9 cellular contexts compared by ENCODE assay signal in genomic region chr13:33544308-33544707, GRCh38.
A peak's percentile ranks its signal among the peaks of the same experiment; 100 is the strongest.
DNase-seq lines count a peak whose midpoint lies in the region; ATAC-seq, FAIRE-seq and TF ChIP-seq lines count a peak whose summit lies in the region.
"Had no signal": no experiment of that assay in that cellular context is flagged by ENCODE, and none has a peak within 500 bp of the region (broad histone marks: within the 10 kb centered on the region; RNA-seq: fewer than 3 reads in every experiment).

No MANE protein-coding gene starts in this region.

- no peak for TF ChIP-seq CTCF in A549 (IDR thresholded peaks at IDR 0.05)

- H3K27me3 ChIP-seq in HUES6 (ENCODE audit: control insufficient read depth, insufficient read depth, low read length) (no peaks in the 10 kb centered on the region), muscle layer of duodenum (ENCODE audit: low read depth, low read length) (no peaks in the 10 kb centered on the region)

- H3K4me2 ChIP-seq in A549: peak overlapping the region; percentile 78; the same call in 2 of the 3 replicates

- H3K36me3 ChIP-seq in HUES6 (ENCODE audit: control insufficient read depth, insufficient read depth, low read length): no peaks in the 10 kb centered on the region
- H3K36me3 ChIP-seq in muscle layer of duodenum (ENCODE audit: control insufficient read depth in 1 of 2, insufficient read depth in 2 of 2, low read length in 2 of 2): peaks cover 0 to 12% of the 10 kb centered on the region in 2 donors

- no peak for TF ChIP-seq RAD21 in A549 (conservative IDR thresholded peaks at IDR 0.05 in 1 of 2, IDR thresholded peaks at IDR 0.05 in 1 of 2)

- H3K4me3 ChIP-seq in A549: no peak overlapping the region
- H3K4me3 ChIP-seq in HUES6 (ENCODE audit: low read depth, low read length): peak overlapping the region; percentile 65
- no peak overlapping the region for H3K4me3 ChIP-seq in muscle layer of duodenum (ENCODE audit: low read depth in 1 of 2, low read length in 2 of 2)

- H3K4me1 ChIP-seq in A549 (peaks cover 12% of the 10 kb centered on the region; the same call in 2 of the 3 replicates), HUES6 (ENCODE audit: control insufficient read depth, insufficient read depth, low read length) (peaks cover 29% of the 10 kb centered on the region), muscle layer of duodenum (ENCODE audit: control insufficient read depth in 1 of 2, insufficient read depth in 2 of 2, low read length in 2 of 2) (peaks cover 21 to 22% of the 10 kb centered on the region in 2 donors)

- POLR2A ChIA-PET in A549 (lab: Yijun Ruan, JAX): interaction anchor here (1.9 kb wide), 1 partner anchor 135 kb away, joined by 4 read pairs; no protein-coding TSS in a partner anchor

- ATAC-seq in A549 (no peak), HG03342 (IDR thresholded peaks at IDR 0.05; ENCODE audit: unreplicated experiment) (no peak)

- TF ChIP-seq POLR2A in A549 (IDR thresholded peaks at IDR 0.05; ENCODE audit: low read length): no peak

- CTCF ChIA-PET in A549 (lab: Yijun Ruan, JAX): interaction anchor here (1.8 kb wide), 1 partner anchor 19 kb away, joined by 4 read pairs; no protein-coding TSS in a partner anchor

- H3K9ac ChIP-seq in HUES6 (ENCODE audit: low read length): no peak overlapping the region

- no peak for TF ChIP-seq EP300 in A549 (IDR thresholded peaks at IDR 0.05)

- H3K27ac ChIP-seq in A549 (no peak overlapping the region; a peak in 1 of 6 replicates), HUES6 (ENCODE audit: low read depth, low read length) (no peak overlapping the region), angular gyrus (ENCODE audit: low read depth, low read length) (peak overlapping the region; percentile 97), muscle layer of duodenum (ENCODE audit: low read length) (peak overlapping the region; percentile 100)

- no peak for DNase-seq in A549 (ENCODE audit: low read depth in 1 of 2, low spot score in 1 of 2)
- DNase-seq in stimulated activated CD4-positive, alpha-beta T cell treated with anti-CD3 and anti-CD28 coated beads, Interleukin-12 subunit alpha, Interleukin-12 subunit beta, amount 100 ng/mL, for 4 hours: no peak
- DNase-seq in SIG-M5 treated with dmso at 0.1 percent for 504 hours (lab: John Stamatoyannopoulos, UW; ENCODE audit: unreplicated experiment): no peak
- no peak for DNase-seq in medulla oblongata (ENCODE audit: extremely low spot score)
- DNase-seq: cortex of kidney had no signal

- no peaks in the 10 kb centered on the region for H3K9me3 ChIP-seq in A549
- H3K9me3 ChIP-seq in HUES6 (ENCODE audit: control insufficient read depth, insufficient read depth, low read depth, low read length): no peaks in the 10 kb centered on the region
- H3K9me3 ChIP-seq in muscle layer of duodenum (ENCODE audit: control insufficient read depth in 1 of 2, low read length in 2 of 2): no peaks in the 10 kb centered on the region

- no peak for FAIRE-seq in A549 (lab: Jason Lieb, UNC)

- WGBS in A549 (ENCODE audit: missing lambda C conversion rate): 85% methylated on average over 3 of the region's 3 CpGs

TF ChIP-seq in A549, 52 proteins besides CTCF, POLR2A, EP300 and RAD21:
- no peak for TF ChIP-seq TP53 (CRISPR knock-in tag; IDR thresholded peaks at IDR 0.05)
- no peak for TF ChIP-seq HOXB13 (CRISPR knock-in tag; IDR thresholded peaks at IDR 0.05; ENCODE audit: low read depth)
- no peak for TF ChIP-seq ESRRA (IDR thresholded peaks at IDR 0.05; ENCODE audit: borderline replicate concordance, low read length)
- TF ChIP-seq RARB (CRISPR knock-in tag; IDR thresholded peaks at IDR 0.05): no peak
- TF ChIP-seq HES2 (IDR thresholded peaks at IDR 0.05): no peak
- no peak for TF ChIP-seq CBX2 (IDR thresholded peaks at IDR 0.05; ENCODE audit: borderline replicate concordance, low read depth)
- TF ChIP-seq EHMT2 (IDR thresholded peaks at IDR 0.05; ENCODE audit: low read depth): no peak
- no peak for TF ChIP-seq GATA3 (IDR thresholded peaks at IDR 0.05; ENCODE audit: borderline replicate concordance)
- no peak for TF ChIP-seq PBX3 (IDR thresholded peaks at IDR 0.05)
- no peak for TF ChIP-seq CHD2 (IDR thresholded peaks at IDR 0.05; ENCODE audit: low read length, partially characterized antibody)
- TF ChIP-seq BCL3 (IDR thresholded peaks at IDR 0.05): no peak

Comparison
In these comparisons a context has a peak if more than half of its experiments do, and no peak if none do; other contexts are left out.
1. H3K27ac ChIP-seq: peak in angular gyrus (single experiment) and muscle layer of duodenum (single experiment); none in A549 (0 of 2) and HUES6 (single experiment).